ENCODE assay signal across 16 cellular contexts in the genomic region with DNA sequence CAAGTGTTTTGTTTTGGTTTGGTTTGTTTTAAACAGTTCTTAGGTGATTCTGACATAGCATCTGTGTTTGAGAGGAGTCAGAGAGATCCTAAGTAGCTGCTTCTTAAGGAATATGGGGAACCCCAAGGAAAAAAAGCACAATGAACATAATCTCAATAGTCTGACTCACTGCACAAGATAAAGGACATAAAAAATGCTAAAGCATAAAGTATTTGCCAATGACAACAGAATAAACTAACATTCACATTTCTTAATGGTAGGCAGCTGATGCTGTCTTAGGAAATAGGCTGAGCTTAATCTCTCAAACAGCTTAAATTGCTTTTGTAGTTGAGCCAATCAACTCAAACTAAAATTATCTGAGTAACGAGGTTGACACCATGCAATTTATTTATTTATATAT. TPM values are rescaled to one million over a fixed set of nuclear protein-coding genes. Genes with fewer than 3 reads are reported as not detected.
A peak's percentile ranks its signal among the peaks of the same experiment; 100 is the strongest.
DNase-seq lines count a peak whose midpoint lies in the region; ATAC-seq and TF ChIP-seq lines count a peak whose summit lies in the region.
"Had no signal": no experiment of that assay in that cellular context is flagged by ENCODE, and none has a peak within 500 bp of the region (broad histone marks: within the 10 kb centered on the region; RNA-seq: fewer than 3 reads in every experiment).

No MANE protein-coding gene starts in this region.

- H3K36me3 ChIP-seq in IMR-90 (ENCODE audit: control insufficient read depth, insufficient read depth, low read length) (no peaks in the 10 kb centered on the region), lower lobe of right lung (no peaks in the 10 kb centered on the region)
- H3K36me3 ChIP-seq: BLaER1 treated with 17β-estradiol and CSF1 and Interleukin-3, amounts not matched to agents 10 nM and 100 nM; thoracic aorta had no signal

- H3K4me3 Mint-ChIP-seq in activated CD4-positive, alpha-beta memory T cell treated with anti-CD3 and anti-CD28 coated beads, Interleukin-2, amount 10 ng/mL, durations not matched to agents 7 days and 5 days, result no peak overlapping the region
- H3K4me3 Mint-ChIP-seq: activated B cell treated with CpG ODN at 0.5 μM for 24 hours; activated naive CD4-positive, alpha-beta T cell treated with anti-CD3 and anti-CD28 coated beads, Interleukin-2, amount 50 U/mL, for 24 hours had no signal

- BruUV-seq in IMR-90 (replicated peaks; lab: Mats Ljungman, UMichigan), result no TSS peak

- H3K56ac ChIP-seq in IMR-90 (ENCODE audit: extremely low read depth, insufficient read depth, low read length), result no peak overlapping the region

- intact Hi-C loops in IMR-90 (cut with micrococcal nuclease) (no loop called here), lower lobe of right lung (cut with DNase I) (no loop called here)

- H3K4me2 ChIP-seq in IMR-90 (ENCODE audit: low read depth, low read length), result no peak overlapping the region

- TF ChIP-seq RAD21 in IMR-90 (IDR thresholded peaks at IDR 0.05; ENCODE audit: low read length), result no peak

- peaks cover 20 to 57% of the 10 kb centered on the region in 2 experiments for H3K79me1 ChIP-seq in IMR-90 (ENCODE audit: low read depth in 1 of 2, low read length in 2 of 2)

- H3K9me3 ChIP-seq in IMR-90 (ENCODE audit: control insufficient read depth, insufficient read depth, low read length) (no peaks in the 10 kb centered on the region), lower lobe of right lung (no peaks in the 10 kb centered on the region)
- H3K9me3 ChIP-seq: BLaER1 treated with 17β-estradiol and CSF1 and Interleukin-3, amounts not matched to agents 10 nM and 100 nM; thoracic aorta had no signal

- H4K8ac ChIP-seq in IMR-90 (ENCODE audit: low read depth in 2 of 2, low read length in 2 of 2), result no peak overlapping the region

- TF ChIP-seq CTCF in AG09309 (IDR thresholded peaks at IDR 0.05; ENCODE audit: control insufficient read depth, insufficient read depth, low read depth, low read length, missing control alignments), result no peak
- TF ChIP-seq CTCF in IMR-90 (conservative IDR thresholded peaks at IDR 0.05; ENCODE audit: low read depth, low read length), result no peak
- no peak for TF ChIP-seq CTCF in choroid plexus epithelial cell (conservative IDR thresholded peaks at IDR 0.05; ENCODE audit: low read depth, low read length)
- TF ChIP-seq CTCF in lower lobe of right lung (IDR thresholded peaks at IDR 0.05), result no peak

- POLR2A ChIA-PET in IMR-90 (lab: Charles Lee; ENCODE audit: unreplicated experiment), result no interaction called here
- POLR2A ChIA-PET in activated CD4-positive, alpha-beta memory T cell treated with anti-CD3 and anti-CD28 coated beads, Interleukin-2, amount 10 ng/mL, durations not matched to agents 7 days and 5 days (lab: Charles Lee), result no interaction called here

- WGBS in IMR-90 (ENCODE audit: extremely low coverage in 2 of 2, insufficient read length in 1 of 2), 2 experiments, result no CpG with 5 or more reads among the region's 1 CpG

- H4K20me1 ChIP-seq in IMR-90 (ENCODE audit: insufficient read depth, low read length), result no peaks in the 10 kb centered on the region; the same call in 1 of the 2 replicates
- H4K20me1 ChIP-seq: BLaER1 treated with 17β-estradiol and CSF1 and Interleukin-3, amounts not matched to agents 10 nM and 100 nM had no signal

- H2AK9ac ChIP-seq in IMR-90 (replicated peaks; ENCODE audit: low read depth, low read length, poor library complexity), result no peak overlapping the region

- in situ Hi-C loops in IMR-90 (cut with MboI; ENCODE audit: low sequenced_read_pairs), result no loop called here

- no peak for ATAC-seq in IMR-90 (ENCODE audit: low read depth)
- ATAC-seq in lower lobe of right lung, result peak; percentile 1 to 3
- ATAC-seq in GM18873 (IDR thresholded peaks at IDR 0.05; ENCODE audit: low FRiP score, unreplicated experiment), result no peak
- ATAC-seq: natural killer cell had no signal

- peaks cover 28% of the 10 kb centered on the region for H3K4me1 Mint-ChIP-seq in activated CD4-positive, alpha-beta memory T cell treated with anti-CD3 and anti-CD28 coated beads, Interleukin-2, amount 10 ng/mL, durations not matched to agents 7 days and 5 days

- H3K36me3 Mint-ChIP-seq in activated CD4-positive, alpha-beta memory T cell treated with anti-CD3 and anti-CD28 coated beads, Interleukin-2, amount 10 ng/mL, durations not matched to agents 7 days and 5 days (ENCODE audit: low read depth), result no peaks in the 10 kb centered on the region
- H3K36me3 Mint-ChIP-seq: activated naive CD4-positive, alpha-beta T cell treated with anti-CD3 and anti-CD28 coated beads, Interleukin-2, amount 50 U/mL, for 24 hours; natural killer cell had no signal

- H3K14ac ChIP-seq in IMR-90 (replicated peaks; ENCODE audit: low read depth, low read length), result no peak overlapping the region

- no peak overlapping the region for H3K9ac ChIP-seq in IMR-90 (ENCODE audit: low read depth, low read length)
- H3K9ac ChIP-seq: BLaER1 treated with 17β-estradiol and CSF1 and Interleukin-3, amounts not matched to agents 10 nM and 100 nM had no signal

- H3K4me1 ChIP-seq in IMR-90 (ENCODE audit: control insufficient read depth, insufficient read depth, low read length) (peaks cover 10% of the 10 kb centered on the region), lower lobe of right lung (peaks cover 30% of the 10 kb centered on the region)

- H2BK20ac ChIP-seq in IMR-90 (ENCODE audit: low read depth, low read length), result no peak overlapping the region

- CTCF ChIA-PET in IMR-90 (lab: Yijun Ruan, JAX), result no interaction called here
- CTCF ChIA-PET in activated CD4-positive, alpha-beta memory T cell treated with anti-CD3 and anti-CD28 coated beads, Interleukin-2, amount 10 ng/mL, durations not matched to agents 7 days and 5 days (lab: Charles Lee), result interaction anchor here (1.8 kb wide), 1 partner anchor 43 kb away, joined by 4 read pairs; a partner anchor contains a TSS

- H2BK15ac ChIP-seq in IMR-90 (ENCODE audit: low read depth, low read length), result no peak overlapping the region

- no peak overlapping the region for H4K91ac ChIP-seq in IMR-90 (ENCODE audit: insufficient read depth, low read depth, low read length)

- no peak overlapping the region for H4K5ac ChIP-seq in IMR-90 (ENCODE audit: low read depth, low read length)

- dilution Hi-C loops in IMR-90 (cut with HindIII; ENCODE audit: low sequenced_read_pairs, unreplicated experiment), result no loop called here

- H2BK120ac ChIP-seq in IMR-90 (ENCODE audit: low read depth, low read length), result no peak overlapping the region

- H3K9me1 ChIP-seq in IMR-90 (ENCODE audit: insufficient read depth, low read length), result peaks cover 7% of the 10 kb centered on the region; the same call in 1 of the 2 replicates

- H2AK5ac ChIP-seq in IMR-90 (ENCODE audit: low read depth, low read length), result no peak overlapping the region

- H3K27me3 ChIP-seq in IMR-90 (ENCODE audit: control insufficient read depth, insufficient read depth, low read length), result no peaks in the 10 kb centered on the region
- no peaks in the 10 kb centered on the region for H3K27me3 ChIP-seq in lower lobe of right lung (ENCODE audit: low read depth)
- H3K27me3 ChIP-seq: BLaER1 treated with 17β-estradiol and CSF1 and Interleukin-3, amounts not matched to agents 10 nM and 100 nM had no signal

- H3K27ac Mint-ChIP-seq in activated CD4-positive, alpha-beta memory T cell treated with anti-CD3 and anti-CD28 coated beads, Interleukin-2, amount 10 ng/mL, durations not matched to agents 7 days and 5 days, result no peak overlapping the region
- H3K27ac Mint-ChIP-seq: activated B cell treated with CpG ODN at 0.5 μM for 24 hours; activated naive CD4-positive, alpha-beta T cell treated with anti-CD3 and anti-CD28 coated beads, Interleukin-2, amount 50 U/mL, for 24 hours; natural killer cell had no signal

- no peak overlapping the region for H2AFZ ChIP-seq in IMR-90 (replicated peaks; ENCODE audit: low read length, poor library complexity)

- TF ChIP-seq POLR2A in IMR-90 (IDR thresholded peaks at IDR 0.05; ENCODE audit: low read depth, low read length), result no peak

- H3K4me3 ChIP-seq in AG09309 (ENCODE audit: control insufficient read depth, low read depth, low read length), result no peak overlapping the region
- no peak overlapping the region for H3K4me3 ChIP-seq in IMR-90 (ENCODE audit: insufficient read depth, low read depth, low read length)
- no peak overlapping the region for H3K4me3 ChIP-seq in choroid plexus epithelial cell (ENCODE audit: low read depth, low read length)
- H3K4me3 ChIP-seq in lower lobe of right lung, result peak overlapping the region; percentile 71
- H3K4me3 ChIP-seq: BLaER1 treated with 17β-estradiol and CSF1 and Interleukin-3, amounts not matched to agents 10 nM and 100 nM had no signal

- H3K27me3 Mint-ChIP-seq in activated CD4-positive, alpha-beta memory T cell treated with anti-CD3 and anti-CD28 coated beads, Interleukin-2, amount 10 ng/mL, durations not matched to agents 7 days and 5 days, result peaks cover 4% of the 10 kb centered on the region
- H3K27me3 Mint-ChIP-seq: activated B cell treated with CpG ODN at 0.5 μM for 24 hours; activated naive CD4-positive, alpha-beta T cell treated with anti-CD3 and anti-CD28 coated beads, Interleukin-2, amount 50 U/mL, for 24 hours had no signal

- DNase-seq in AG09309 (ENCODE audit: low read depth) (peak; percentile 66), IMR-90 (peak; percentile 86), choroid plexus epithelial cell (ENCODE audit: low read depth) (peak; percentile 68), lower lobe of right lung (no peak)
- DNase-seq in stimulated activated CD4-positive, alpha-beta T cell treated with anti-CD3 and anti-CD28 coated beads, Interleukin-4, amount 100 ng/mL, for 4 hours, result no peak
- DNase-seq in activated CD4-positive, alpha-beta memory T cell treated with anti-CD3 and anti-CD28 coated beads, Interleukin-2, amount 10 ng/mL, durations not matched to agents 7 days and 5 days, result no peak
- DNase-seq in activated naive CD4-positive, alpha-beta T cell (lab: John Stamatoyannopoulos, UW), result no peak
- DNase-seq: activated B cell treated with CpG ODN at 0.5 μM for 24 hours; cerebellar nuclear complex; natural killer cell; RPMI8226; stimulated activated CD4-positive, alpha-beta T cell treated with anti-CD3 and anti-CD28 coated beads, Interleukin-1b, Interleukin-23, amount 100 ng/mL, for 48 hours had no signal

- H3K18ac ChIP-seq in IMR-90 (ENCODE audit: low read depth, low read length), result no peak overlapping the region

- no peaks in the 10 kb centered on the region for H3K9me3 Mint-ChIP-seq in activated CD4-positive, alpha-beta memory T cell treated with anti-CD3 and anti-CD28 coated beads, Interleukin-2, amount 10 ng/mL, durations not matched to agents 7 days and 5 days
- H3K9me3 Mint-ChIP-seq: activated B cell treated with CpG ODN at 0.5 μM for 24 hours; activated naive CD4-positive, alpha-beta T cell treated with anti-CD3 and anti-CD28 coated beads, Interleukin-2, amount 50 U/mL, for 24 hours; natural killer cell had no signal

- H2BK5ac ChIP-seq in IMR-90 (ENCODE audit: low read depth, low read length, poor library complexity, severe bottlenecking), result peak overlapping the region; percentile 38

- H3K4ac ChIP-seq in IMR-90 (ENCODE audit: low read depth, low read length), result no peak overlapping the region

- H3K23ac ChIP-seq in IMR-90 (ENCODE audit: low read depth, low read length), result no peak overlapping the region; the same call in 1 of the 2 replicates

- no peak overlapping the region for H3K27ac ChIP-seq in IMR-90 (ENCODE audit: insufficient read depth, low read length)
- no peak overlapping the region for H3K27ac ChIP-seq in lower lobe of right lung
- H3K27ac ChIP-seq: BLaER1 treated with 17β-estradiol and CSF1 and Interleukin-3, amounts not matched to agents 10 nM and 100 nM; thoracic aorta had no signal

RNA-seq across cellular contexts. Expression of a gene that starts 2.9 kb away (rescaled TPM):
- total RNA-seq in IMR-90 (2012; rRNA removed), result 23.3 and 28.9 TPM in 2 replicates
- 22.3 and 23.5 TPM in 2 replicates for polyA plus RNA-seq in IMR-90 (2012; rRNA removed)
- polyA plus RNA-seq in IMR-90 (2012; cell fraction: cytosol; rRNA removed), result 8.0 and 12.7 TPM in 2 replicates
- polyA plus RNA-seq in IMR-90 (2012; cell fraction: nucleus; rRNA removed; ENCODE audit: low replicate concordance), result 5.1 and 13.7 TPM in 2 replicates
- total RNA-seq in lower lobe of right lung, result 97.7 TPM
- total RNA-seq in activated CD4-positive, alpha-beta memory T cell treated with anti-CD3 and anti-CD28 coated beads, Interleukin-2, amount 10 ng/mL, durations not matched to agents 7 days and 5 days, result 1 to 10 TPM; 7.2 to 9.6 TPM

RNA-seq across cellular contexts. Expression of a gene that starts 42.6 kb away (rescaled TPM):
- total RNA-seq in IMR-90 (2012; rRNA removed) (37.8 and 55.8 TPM in 2 replicates), lower lobe of right lung (14.1 TPM)
- 14.3 and 18.1 TPM in 2 replicates for polyA plus RNA-seq in IMR-90 (2012; rRNA removed)
- polyA plus RNA-seq in IMR-90 (2012; cell fraction: cytosol; rRNA removed), result 2.4 and 4.4 TPM in 2 replicates
- polyA plus RNA-seq in IMR-90 (2012; cell fraction: nucleus; rRNA removed; ENCODE audit: low replicate concordance), result 1.6 and 10.8 TPM in 2 replicates
- total RNA-seq in activated CD4-positive, alpha-beta memory T cell treated with anti-CD3 and anti-CD28 coated beads, Interleukin-2, amount 10 ng/mL, durations not matched to agents 7 days and 5 days, result 10 to 100 TPM; 67.7 to 68.8 TPM

Comparison
In these comparisons a context has a peak if more than half of its experiments do, and no peak if none do; other contexts are left out.
1. DNase-seq: peak in AG09309 (single experiment), IMR-90 (single experiment) and choroid plexus epithelial cell (single experiment); none in lower lobe of right lung (single experiment), stimulated activated CD4-positive, alpha-beta T cell treated with anti-CD3 and anti-CD28 coated beads, Interleukin-4, amount 100 ng/mL, for 4 hours (0 of 2), activated CD4-positive, alpha-beta memory T cell treated with anti-CD3 and anti-CD28 coated beads, Interleukin-2, amount 10 ng/mL, durations not matched to agents 7 days and 5 days (single experiment) and activated naive CD4-positive, alpha-beta T cell (0 of 4).
2. ATAC-seq: peak in lower lobe of right lung (2 of 2); none in IMR-90 (single experiment) and GM18873 (single experiment).